35 cellular contexts compared by ENCODE assay signal in genomic region chr2:196555161-196555560, GRCh38.
"Had no signal": no experiment of that assay in that cellular context is flagged by ENCODE, and none has a peak within 500 bp of the region (broad histone marks: within the 10 kb centered on the region; RNA-seq: fewer than 3 reads in every experiment).

No MANE protein-coding gene starts in this region.

- H3K27ac ChIP-seq: adrenal gland, body of pancreas, brain microvascular endothelial cell, breast epithelium, VCaP had no signal

- H3K36me3 Mint-ChIP-seq: activated CD4-positive, alpha-beta memory T cell treated with anti-CD3 and anti-CD28 coated beads for 36 hours; activated naive CD4-positive, alpha-beta T cell treated with anti-CD3 and anti-CD28 coated beads, Interleukin-2, amount 50 U/mL, for 72 hours; activated naive CD8-positive, alpha-beta T cell treated with anti-CD3 and anti-CD28 coated beads for 36 hours had no signal

- H3K27ac Mint-ChIP-seq: activated B cell treated with CpG ODN at 0.5 μM for 24 hours; activated CD4-positive, alpha-beta memory T cell treated with anti-CD3 and anti-CD28 coated beads for 36 hours; activated CD4-positive, alpha-beta T cell treated with anti-CD3 and anti-CD28 coated beads, Interleukin-2, amount 10 ng/mL, durations not matched to agents 24 days and 14 days; activated CD8-positive, alpha-beta T cell treated with anti-CD3 and anti-CD28 coated beads for 36 hours; activated naive CD4-positive, alpha-beta T cell treated with anti-CD3 and anti-CD28 coated beads for 36 hours; activated naive CD4-positive, alpha-beta T cell treated with anti-CD3 and anti-CD28 coated beads, Interleukin-2, amount 50 U/mL, for 72 hours; activated naive CD8-positive, alpha-beta T cell treated with anti-CD3 and anti-CD28 coated beads for 36 hours; activated T-cell treated with anti-CD3 and anti-CD28 coated beads, Interleukin-2, amount 50 U/mL, for 72 hours; activated T-helper 1 cell treated with anti-CD3 and anti-CD28 coated beads, Interleukin-12 subunit alpha, Interleukin-12 subunit beta, Interleukin-2, Interleukin-4 antibody, amounts not matched to agents 30 ng/mL and 10 ng/mL and 1 ng/mL, durations not matched to agents 14 hours and 24 hours and 36 hours; activated T-helper 17 cell treated with anti-CD3 and anti-CD28 coated beads, Interleukin-2, amount 50 U/mL, for 72 hours; T-helper 1 cell treated with Interleukin-12 subunit alpha and Interleukin-12 subunit beta and Interleukin-4 antibody, amounts not matched to agents 30 μg/mL and 1 μg/mL, for 36 hours; T-helper 2 cell treated with Interferon-gamma antibody and Interleukin-4, amounts not matched to agents 5 μg/mL and 100 μg/mL, for 36 hours had no signal

- H3K27me3 Mint-ChIP-seq: activated B cell treated with CpG ODN at 0.5 μM for 24 hours; activated CD4-positive, alpha-beta memory T cell treated with anti-CD3 and anti-CD28 coated beads for 36 hours; activated naive CD8-positive, alpha-beta T cell treated with anti-CD3 and anti-CD28 coated beads for 36 hours; activated T-helper 17 cell treated with anti-CD3 and anti-CD28 coated beads, Interleukin-2, amount 50 U/mL, for 72 hours had no signal

- H3K4me3 ChIP-seq: adrenal gland, body of pancreas, breast epithelium had no signal

- DNase-seq: activated B cell treated with CpG ODN at 0.5 μM for 24 hours; activated CD4-positive, alpha-beta memory T cell treated with anti-CD3 and anti-CD28 coated beads for 36 hours; activated CD4-positive, alpha-beta T cell treated with anti-CD3 and anti-CD28 coated beads for 4 hours; activated CD4-positive, alpha-beta T cell treated with anti-CD3 and anti-CD28 coated beads, Interleukin-2, amount 50 U/mL, for 1 hour; activated CD4-positive, alpha-beta T cell treated with anti-CD3 and anti-CD28 coated beads, Interleukin-2, amount 50 U/mL, for 4 hours; activated CD4-positive, CD25-positive, alpha-beta regulatory T cell treated with anti-CD3 and anti-CD28 coated beads, Interleukin-2, amount 50 U/mL, for 72 hours; activated CD8-positive, alpha-beta memory T cell treated with anti-CD3 and anti-CD28 coated beads, Interleukin-2, amount 50 U/mL, for 4 hours; activated CD8-positive, alpha-beta T cell treated with anti-CD3 and anti-CD28 coated beads for 36 hours; activated effector memory CD4-positive, alpha-beta T cell treated with anti-CD3 and anti-CD28 coated beads, Interleukin-2, amount 50 U/mL, for 16 hours; activated gamma-delta T cell treated with Interleukin-2 at 50 U/mL for 16 hours; activated naive CD4-positive, alpha-beta T cell; activated naive CD4-positive, alpha-beta T cell treated with anti-CD3 and anti-CD28 coated beads for 36 hours; activated naive CD4-positive, alpha-beta T cell treated with anti-CD3 and anti-CD28 coated beads, Interleukin-2, amount 50 U/mL, for 16 hours; activated naive CD8-positive, alpha-beta T cell treated with anti-CD3 and anti-CD28 coated beads for 36 hours; activated T-cell treated with anti-CD3 and anti-CD28 coated beads for 4 hours; activated T-cell treated with anti-CD3 and anti-CD28 coated beads, Interleukin-2, amount 50 U/mL, for 1 hour; activated T-cell treated with anti-CD3 and anti-CD28 coated beads, Interleukin-2, amount 50 U/mL, for 4 hours; activated T-cell treated with anti-CD3 and anti-CD28 coated beads, Interleukin-2, amount 50 U/mL, for 72 hours; adrenal gland; amniotic stem cell; aorta; body of pancreas; brain microvascular endothelial cell; central memory CD4-positive, alpha-beta T cell; T-helper 1 cell; T-helper 2 cell; T-helper 9 cell had no signal

- H3K9me3 Mint-ChIP-seq: activated B cell treated with CpG ODN at 0.5 μM for 24 hours; activated CD4-positive, alpha-beta memory T cell treated with anti-CD3 and anti-CD28 coated beads for 36 hours; activated CD4-positive, alpha-beta T cell treated with anti-CD3 and anti-CD28 coated beads, Interleukin-2, amount 10 ng/mL, durations not matched to agents 24 days and 14 days; activated CD8-positive, alpha-beta T cell treated with anti-CD3 and anti-CD28 coated beads for 36 hours; activated naive CD4-positive, alpha-beta T cell treated with anti-CD3 and anti-CD28 coated beads for 36 hours; activated naive CD4-positive, alpha-beta T cell treated with anti-CD3 and anti-CD28 coated beads, Interleukin-2, amount 50 U/mL, for 72 hours; activated naive CD8-positive, alpha-beta T cell treated with anti-CD3 and anti-CD28 coated beads for 36 hours; activated T-cell treated with anti-CD3 and anti-CD28 coated beads, Interleukin-2, amount 50 U/mL, for 4 hours; activated T-cell treated with anti-CD3 and anti-CD28 coated beads, Interleukin-2, amount 50 U/mL, for 72 hours; activated T-helper 1 cell treated with anti-CD3 and anti-CD28 coated beads, Interleukin-12 subunit alpha, Interleukin-12 subunit beta, Interleukin-2, Interleukin-4 antibody, amounts not matched to agents 30 ng/mL and 10 ng/mL and 1 ng/mL, durations not matched to agents 14 hours and 24 hours and 36 hours; activated T-helper 17 cell treated with anti-CD3 and anti-CD28 coated beads, Interleukin-2, amount 50 U/mL, for 72 hours; T-helper 1 cell treated with Interleukin-12 subunit alpha and Interleukin-12 subunit beta and Interleukin-4 antibody, amounts not matched to agents 30 μg/mL and 1 μg/mL, for 36 hours; T-helper 2 cell treated with Interferon-gamma antibody and Interleukin-4, amounts not matched to agents 5 μg/mL and 100 μg/mL, for 36 hours had no signal

- H3K9me3 ChIP-seq: adrenal gland, body of pancreas, breast epithelium had no signal

- H3K4me3 Mint-ChIP-seq: activated B cell treated with CpG ODN at 0.5 μM for 24 hours; activated CD4-positive, alpha-beta memory T cell treated with anti-CD3 and anti-CD28 coated beads for 36 hours; activated CD4-positive, alpha-beta T cell treated with anti-CD3 and anti-CD28 coated beads, Interleukin-2, amount 10 ng/mL, durations not matched to agents 24 days and 14 days; activated CD8-positive, alpha-beta T cell treated with anti-CD3 and anti-CD28 coated beads for 36 hours; activated naive CD4-positive, alpha-beta T cell treated with anti-CD3 and anti-CD28 coated beads for 36 hours; activated naive CD8-positive, alpha-beta T cell treated with anti-CD3 and anti-CD28 coated beads for 36 hours; activated T-cell treated with anti-CD3 and anti-CD28 coated beads, Interleukin-2, amount 50 U/mL, for 4 hours; activated T-cell treated with anti-CD3 and anti-CD28 coated beads, Interleukin-2, amount 50 U/mL, for 72 hours; activated T-helper 1 cell treated with anti-CD3 and anti-CD28 coated beads, Interleukin-12 subunit alpha, Interleukin-12 subunit beta, Interleukin-2, Interleukin-4 antibody, amounts not matched to agents 30 ng/mL and 10 ng/mL and 1 ng/mL, durations not matched to agents 14 hours and 24 hours and 36 hours; activated T-helper 17 cell treated with anti-CD3 and anti-CD28 coated beads, Interleukin-2, amount 50 U/mL, for 72 hours; T-helper 1 cell treated with Interleukin-12 subunit alpha and Interleukin-12 subunit beta and Interleukin-4 antibody, amounts not matched to agents 30 μg/mL and 1 μg/mL, for 36 hours; T-helper 2 cell treated with Interferon-gamma antibody and Interleukin-4, amounts not matched to agents 5 μg/mL and 100 μg/mL, for 36 hours had no signal

- H3K4me1 Mint-ChIP-seq: activated B cell treated with CpG ODN at 0.5 μM for 24 hours; activated CD4-positive, alpha-beta T cell treated with anti-CD3 and anti-CD28 coated beads, Interleukin-2, amount 10 ng/mL, durations not matched to agents 24 days and 14 days; activated naive CD8-positive, alpha-beta T cell treated with anti-CD3 and anti-CD28 coated beads for 36 hours; activated T-helper 17 cell treated with anti-CD3 and anti-CD28 coated beads, Interleukin-2, amount 50 U/mL, for 72 hours had no signal

- H3K4me1 ChIP-seq: adrenal gland, body of pancreas, breast epithelium had no signal

- H3K27me3 ChIP-seq: adrenal gland, body of pancreas, brain microvascular endothelial cell, breast epithelium had no signal

- H3K36me3 ChIP-seq: adrenal gland, brain microvascular endothelial cell, breast epithelium had no signal
